In genomic region chr10:35821339-35821911, GRCh38 we compare ENCODE assay signal across 11 cellular contexts.
DNase-seq lines count a peak whose midpoint lies in the region; ATAC-seq, FAIRE-seq and TF ChIP-seq lines count a peak whose summit lies in the region.
"Had no signal": no experiment of that assay in that cellular context is flagged by ENCODE, and none has a peak within 500 bp of the region (broad histone marks: within the 10 kb centered on the region; RNA-seq: fewer than 3 reads in every experiment).

No MANE protein-coding gene starts in this region.

- no peak overlapping the region for H2AFZ ChIP-seq in astrocyte (ENCODE audit: low read depth, low read length)

- H3K36me3 ChIP-seq in astrocyte (ENCODE audit: insufficient read depth, low read length) = no peaks in the 10 kb centered on the region
- H3K36me3 ChIP-seq: right atrium auricular region had no signal

- H3K4me1 Mint-ChIP-seq in astrocyte (ENCODE audit: low read depth, unreplicated experiment) = peaks cover 9% of the 10 kb centered on the region
- H3K4me1 Mint-ChIP-seq in activated naive CD8-positive, alpha-beta T cell treated with anti-CD3 and anti-CD28 coated beads for 36 hours = no peaks in the 10 kb centered on the region

- H3K27me3 ChIP-seq in astrocyte (ENCODE audit: insufficient read depth, low read length) = no peaks in the 10 kb centered on the region
- H3K27me3 ChIP-seq: right atrium auricular region had no signal

- H3K4me2 ChIP-seq in astrocyte (ENCODE audit: low read length) = no peak overlapping the region

- H3K79me2 ChIP-seq in astrocyte (ENCODE audit: insufficient read depth, low read length) = no peaks in the 10 kb centered on the region

- intact Hi-C loops in posterior cingulate gyrus (cut with DNase I) = no loop called here

- ATAC-seq in HG03280 (IDR thresholded peaks at IDR 0.05; ENCODE audit: unreplicated experiment) = peak; percentile 69
- ATAC-seq in GM21423 (IDR thresholded peaks at IDR 0.05; ENCODE audit: unreplicated experiment) = no peak

- H3K36me3 Mint-ChIP-seq in astrocyte (ENCODE audit: low read depth, unreplicated experiment) = no peaks in the 10 kb centered on the region
- no peaks in the 10 kb centered on the region for H3K36me3 Mint-ChIP-seq in activated naive CD8-positive, alpha-beta T cell treated with anti-CD3 and anti-CD28 coated beads for 36 hours

- H3K4me3 Mint-ChIP-seq in astrocyte (ENCODE audit: unreplicated experiment) = no peak overlapping the region
- no peak overlapping the region for H3K4me3 Mint-ChIP-seq in activated naive CD8-positive, alpha-beta T cell treated with anti-CD3 and anti-CD28 coated beads for 36 hours

- peaks cover 5% of the 10 kb centered on the region for H3K4me1 ChIP-seq in astrocyte (ENCODE audit: insufficient read depth, low read length)

- no peak for TF ChIP-seq CTCF in astrocyte (IDR thresholded peaks at IDR 0.05; ENCODE audit: insufficient read depth, low read depth, low read length)

- no peak overlapping the region for H3K4me3 ChIP-seq in astrocyte (ENCODE audit: insufficient read depth, low read depth, low read length)
- H3K4me3 ChIP-seq: right atrium auricular region had no signal

- peak overlapping the region; percentile 63 for H3K27ac Mint-ChIP-seq in astrocyte (ENCODE audit: unreplicated experiment)
- no peak overlapping the region for H3K27ac Mint-ChIP-seq in activated naive CD8-positive, alpha-beta T cell treated with anti-CD3 and anti-CD28 coated beads for 36 hours

- DNase-seq in A172 (ENCODE audit: low spot score) (peak; percentile 34), GM19239 (ENCODE audit: insufficient read length, low spot score) (no peak), astrocyte (ENCODE audit: low read depth) (peak; percentile 44), posterior cingulate gyrus (no peak)
- DNase-seq in activated naive CD8-positive, alpha-beta T cell treated with anti-CD3 and anti-CD28 coated beads for 36 hours = no peak
- DNase-seq in activated CD4-positive, alpha-beta T cell treated with anti-CD3 and anti-CD28 coated beads for 4 hours = no peak
- DNase-seq: NCI-H187, T-helper 2 cell had no signal

- H3K9me3 ChIP-seq in astrocyte (ENCODE audit: insufficient read depth, low read depth, low read length) = no peaks in the 10 kb centered on the region
- H3K9me3 ChIP-seq: right atrium auricular region had no signal

- H3K9ac ChIP-seq in astrocyte (ENCODE audit: low read length) = no peak overlapping the region

- no peaks in the 10 kb centered on the region for H4K20me1 ChIP-seq in astrocyte (ENCODE audit: insufficient read depth, low read length)

- FAIRE-seq in GM19239 (lab: Jason Lieb, UNC) (peak; percentile 51), astrocyte (lab: Jason Lieb, UNC) (no peak)

- peaks cover 2% of the 10 kb centered on the region for H3K9me3 Mint-ChIP-seq in astrocyte (ENCODE audit: unreplicated experiment)
- H3K9me3 Mint-ChIP-seq in activated naive CD8-positive, alpha-beta T cell treated with anti-CD3 and anti-CD28 coated beads for 36 hours = no peaks in the 10 kb centered on the region

- H3K27ac ChIP-seq in astrocyte (ENCODE audit: low read depth, low read length) = no peak overlapping the region

- no peaks in the 10 kb centered on the region for H3K27me3 Mint-ChIP-seq in astrocyte (ENCODE audit: low read depth, unreplicated experiment)
- H3K27me3 Mint-ChIP-seq in activated naive CD8-positive, alpha-beta T cell treated with anti-CD3 and anti-CD28 coated beads for 36 hours = peaks cover 4% of the 10 kb centered on the region

Comparison
In these comparisons a context has a peak if more than half of its experiments do, and no peak if none do; other contexts are left out.
1. DNase-seq: peak in A172 (single experiment) and astrocyte (single experiment); none in GM19239 (single experiment), posterior cingulate gyrus (0 of 10), activated naive CD8-positive, alpha-beta T cell treated with anti-CD3 and anti-CD28 coated beads for 36 hours (single experiment) and activated CD4-positive, alpha-beta T cell treated with anti-CD3 and anti-CD28 coated beads for 4 hours (0 of 2).